Comparison of ENCODE assay signal across 11 cellular contexts in the genomic region with DNA sequence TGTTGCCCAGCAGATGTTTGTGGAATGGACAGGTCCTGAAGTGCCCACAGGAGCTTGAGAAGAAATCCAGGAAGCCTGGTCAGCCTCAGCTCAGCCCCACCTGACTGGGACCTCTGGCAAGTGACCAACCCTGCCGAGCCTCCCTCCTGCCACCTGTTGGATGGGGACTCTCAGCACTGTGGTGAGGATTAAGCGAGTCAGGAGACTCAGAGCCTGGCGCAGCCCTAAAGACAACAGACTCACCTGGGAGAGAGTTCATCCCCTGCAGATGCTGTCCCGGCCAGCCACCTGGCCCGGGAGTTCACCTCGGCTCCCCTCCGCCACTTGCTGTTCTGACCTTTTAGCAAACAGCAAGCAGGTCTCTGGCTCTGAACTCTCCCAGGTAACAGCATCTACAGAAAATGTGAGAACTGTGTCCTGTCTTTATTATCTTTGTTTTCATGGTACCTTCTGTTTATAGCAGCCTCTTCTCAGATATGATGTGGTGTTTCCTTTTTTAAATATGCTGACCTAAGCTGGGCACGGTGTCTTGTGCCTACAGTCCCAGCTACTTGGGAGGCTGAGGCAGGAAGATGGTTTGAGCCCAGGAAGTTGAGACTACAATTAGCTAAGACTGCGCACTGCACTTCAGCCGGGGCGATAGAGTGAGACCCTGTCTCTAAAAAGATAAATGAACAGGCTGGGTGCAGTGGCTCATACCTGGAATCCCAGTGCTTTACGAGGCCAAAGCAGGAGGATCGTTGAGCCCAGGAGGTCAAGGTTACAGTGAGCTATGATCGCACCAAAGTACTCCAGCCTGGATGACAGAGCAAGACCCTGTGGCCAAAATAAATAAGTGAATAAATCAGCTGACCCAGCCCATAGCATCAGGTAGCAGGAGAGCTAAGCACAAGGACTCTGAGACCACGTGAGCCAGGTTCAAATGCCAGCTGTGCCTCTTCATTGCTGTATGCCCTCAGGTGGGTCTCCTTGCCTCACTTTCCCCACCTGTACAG. TPM values are rescaled to one million over a fixed set of nuclear protein-coding genes. Genes with fewer than 3 reads are reported as not detected.
DNase-seq lines count a peak whose midpoint lies in the region; ATAC-seq, FAIRE-seq and TF ChIP-seq lines count a peak whose summit lies in the region.
"Had no signal": no experiment of that assay in that cellular context is flagged by ENCODE, and none has a peak within 500 bp of the region (broad histone marks: within the 10 kb centered on the region; RNA-seq: fewer than 3 reads in every experiment).

No MANE protein-coding gene starts in this region.

- H3K27me3 Mint-ChIP-seq in endodermal cell (ENCODE audit: insufficient read depth) (peaks cover 10% of the 10 kb centered on the region), nephron progenitor cell (ENCODE audit: low read depth, poor library complexity) (peaks cover 15% of the 10 kb centered on the region)

- H3K9me3 ChIP-seq in endodermal cell (ENCODE audit: control insufficient read depth, low read length), result no peaks in the 10 kb centered on the region
- H3K9me3 ChIP-seq in pancreas, result no peaks in the 10 kb centered on the region
- H3K9me3 ChIP-seq: ascending aorta had no signal

- H3K36me3 Mint-ChIP-seq in endodermal cell (ENCODE audit: low read depth) (no peaks in the 10 kb centered on the region), nephron progenitor cell (ENCODE audit: low read depth) (no peaks in the 10 kb centered on the region)

- in situ Hi-C loops in GM13976 (cut with MboI; ENCODE audit: low sequenced_read_pairs, unreplicated experiment), result no loop called here

- intact Hi-C loops in pancreas (cut with DNase I), result no loop called here

- H3K4me3 ChIP-seq in endodermal cell (ENCODE audit: low read length) (no peak overlapping the region), pancreas (no peak overlapping the region)
- H3K4me3 ChIP-seq: ascending aorta had no signal

- H3K4me3 Mint-ChIP-seq in endodermal cell (no peak overlapping the region), nephron progenitor cell (no peak overlapping the region)

- H3K36me3 ChIP-seq in endodermal cell (ENCODE audit: control insufficient read depth, insufficient read depth, low read length), result no peaks in the 10 kb centered on the region
- H3K36me3 ChIP-seq in pancreas, result no peaks in the 10 kb centered on the region
- H3K36me3 ChIP-seq: ascending aorta had no signal

- H3K27ac Mint-ChIP-seq in endodermal cell (peak overlapping the region; percentile 70), nephron progenitor cell (no peak overlapping the region)

- DNase-seq in ELR (ENCODE audit: low read depth) (peak; percentile 27), NCI-H2196 (lab: John Stamatoyannopoulos, UW; ENCODE audit: unreplicated experiment) (peak; percentile 71), endodermal cell (peak; percentile 93), pancreas (peak in 5 of 6 donors; percentile 37 to 78 (median 52)), frontal cortex (ENCODE audit: low spot score in 2 of 2) (no peak), nephron progenitor cell (no peak), GM13976 (ENCODE audit: low spot score) (no peak), retina (no peak)
- DNase-seq: activated CD4-positive, alpha-beta T cell treated with anti-CD3 and anti-CD28 coated beads, Interleukin-2, amount 50 U/mL, for 1 hour; stimulated activated CD8-positive, alpha-beta memory T cell treated with anti-CD3 and anti-CD28 coated beads, Interleukin-4, amount 100 ng/mL, for 48 hours had no signal

- H3K4me1 ChIP-seq in endodermal cell (ENCODE audit: control insufficient read depth, insufficient read depth, low read length) (peaks cover 14% of the 10 kb centered on the region), pancreas (peaks cover 0 to 2% (median 0%) of the 10 kb centered on the region in 3 donors)

- H3K27me3 ChIP-seq in endodermal cell (ENCODE audit: control insufficient read depth, insufficient read depth, low read length, poor library complexity, severe bottlenecking) (no peaks in the 10 kb centered on the region), pancreas (no peaks in the 10 kb centered on the region)
- H3K27me3 ChIP-seq: ascending aorta had no signal

- WGBS in endodermal cell (ENCODE audit: insufficient coverage in 1 of 2, insufficient read length in 1 of 2), 2 experiments, result 79 to 88% methylated on average over 13 to 15 of the region's 15 CpGs
- WGBS in pancreas, 2 donors, result 38 to 43% methylated on average over 15 of the region's 15 CpGs

- H3K27ac ChIP-seq in endodermal cell (ENCODE audit: low read depth, low read length), result no peak overlapping the region
- H3K27ac ChIP-seq in pancreas, result no peak overlapping the region
- H3K27ac ChIP-seq: ascending aorta had no signal

- H3K4me1 Mint-ChIP-seq in endodermal cell, result peaks cover 42% of the 10 kb centered on the region
- H3K4me1 Mint-ChIP-seq in nephron progenitor cell, result peaks cover 60% of the 10 kb centered on the region

- no peak overlapping the region for H3K9ac ChIP-seq in endodermal cell (ENCODE audit: extremely low read depth, low read length, poor library complexity, severe bottlenecking)

- H3K9me3 Mint-ChIP-seq in endodermal cell (no peaks in the 10 kb centered on the region), nephron progenitor cell (no peaks in the 10 kb centered on the region)

- TF ChIP-seq CTCF in endodermal cell (conservative IDR thresholded peaks at IDR 0.05), result peak; percentile 76
- TF ChIP-seq CTCF in pancreas (IDR thresholded peaks at IDR 0.05), result no peak
- no peak for TF ChIP-seq CTCF in nephron progenitor cell (IDR thresholded peaks at IDR 0.05)
- no peak for TF ChIP-seq CTCF in GM13976 (IDR thresholded peaks at IDR 0.05; ENCODE audit: borderline replicate concordance, control extremely low read depth, extremely low read depth, insufficient read depth, missing control alignments)

- peak; percentile 51 to 74 (median 71) for ATAC-seq in pancreas

- FAIRE-seq in pancreas (lab: Jason Lieb, UNC), result no peak
- FAIRE-seq in frontal cortex (lab: Jason Lieb, UNC), result no peak

RNA-seq across cellular contexts. Expression of gene SLC6A6, which starts 32.4 kb away (rescaled TPM):
- 10 to 100 TPM; 43.1 to 56.5 TPM for total RNA-seq in endodermal cell
- 25.6 TPM for polyA plus RNA-seq in endodermal cell (2013, experiment 1 of 2)
- polyA plus RNA-seq in endodermal cell (2013, experiment 2 of 2), result 24.6 TPM
- total RNA-seq in pancreas, result 10 to 100 TPM in 2 of 6 donors, 1 to 10 TPM in 4; 2.1 to 11.6 (median 3.4) TPM
- 1 to 10 TPM; 2.4 to 6.1 TPM for polyA plus RNA-seq in pancreas
- total RNA-seq in frontal cortex, result 15.1 TPM

Comparison
In these comparisons a context has a peak if more than half of its experiments do, and no peak if none do; other contexts are left out.
1. DNase-seq: peak in ELR (single experiment), NCI-H2196 (single experiment), endodermal cell (single experiment) and pancreas (5 of 6); none in frontal cortex (0 of 2), nephron progenitor cell (single experiment), GM13976 (single experiment) and retina (single experiment).